ENCODE assay signal across 2 cellular contexts in the genomic region with DNA sequence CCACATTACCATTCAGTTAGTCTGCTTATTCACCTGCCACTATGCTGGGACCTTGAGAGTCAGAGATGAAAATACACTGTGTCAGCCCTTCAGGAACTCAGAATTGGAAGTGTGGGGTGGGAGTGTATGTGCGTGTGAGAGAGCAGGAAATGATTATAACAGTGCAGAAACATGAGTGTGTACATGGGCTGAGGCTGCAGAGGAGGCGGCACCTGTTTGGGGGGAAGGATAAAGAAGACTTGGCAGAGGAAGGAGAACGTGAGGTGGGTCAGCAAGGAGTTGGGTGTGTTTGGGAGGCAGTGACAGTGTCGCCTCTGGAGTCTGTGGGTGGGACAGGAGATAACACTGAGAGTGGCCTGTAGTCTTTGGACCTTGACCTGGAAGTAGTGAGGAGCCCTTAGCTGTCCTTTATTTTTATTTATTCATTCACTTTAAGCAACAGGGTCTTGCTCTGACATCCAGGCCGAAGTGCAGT.
TF ChIP-seq lines count a peak whose summit lies in the region.

No MANE protein-coding gene starts in this region.

TF ChIP-seq in K562, 482 proteins besides CTCF, POLR2A, EP300 and RAD21 (continued from another document):
- TF ChIP-seq SP1 (CRISPR knock-in tag; IDR thresholded peaks at IDR 0.05): no peak
- peak; percentile 37 for TF ChIP-seq EGR1 (conservative IDR thresholded peaks at IDR 0.05)
- TF ChIP-seq HDGF (IDR thresholded peaks at IDR 0.05): peak; percentile 74; the same call in 1 of the 2 replicates
- 0 out of 2 replicates have a peak, but pooled peaks have one; percentile 3 for TF ChIP-seq ZNF316 (IDR thresholded peaks at IDR 0.05)

TF ChIP-seq in HEK293T, 16 proteins besides CTCF, POLR2A, EP300 and RAD21 (continued from another document):
- TF ChIP-seq, protein P1, sequence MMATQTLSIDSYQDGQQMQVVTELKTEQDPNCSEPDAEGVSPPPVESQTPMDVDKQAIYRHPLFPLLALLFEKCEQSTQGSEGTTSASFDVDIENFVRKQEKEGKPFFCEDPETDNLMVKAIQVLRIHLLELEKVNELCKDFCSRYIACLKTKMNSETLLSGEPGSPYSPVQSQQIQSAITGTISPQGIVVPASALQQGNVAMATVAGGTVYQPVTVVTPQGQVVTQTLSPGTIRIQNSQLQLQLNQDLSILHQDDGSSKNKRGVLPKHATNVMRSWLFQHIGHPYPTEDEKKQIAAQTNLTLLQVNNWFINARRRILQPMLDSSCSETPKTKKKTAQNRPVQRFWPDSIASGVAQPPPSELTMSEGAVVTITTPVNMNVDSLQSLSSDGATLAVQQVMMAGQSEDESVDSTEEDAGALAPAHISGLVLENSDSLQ (IDR thresholded peaks at IDR 0.05): no peak
- TF ChIP-seq SP1 (IDR thresholded peaks at IDR 0.05) (no peak), ELF4 (IDR thresholded peaks at IDR 0.05) (no peak), TARDBP (IDR thresholded peaks at IDR 0.05) (no peak), L3MBTL2 (conservative IDR thresholded peaks at IDR 0.05) (no peak), FOXK2 (IDR thresholded peaks at IDR 0.05) (no peak), FOXA1 (IDR thresholded peaks at IDR 0.05) (no peak), SUZ12 (IDR thresholded peaks at IDR 0.05) (no peak), ZNF384 (IDR thresholded peaks at IDR 0.05) (no peak), BHLHE40 (IDR thresholded peaks at IDR 0.05; ENCODE audit: borderline replicate concordance) (no peak)
TF ChIP-seq in HEK293T: peak in this region for 0.
